Comparison of ENCODE assay signal across 1 cellular context in genomic region chr2:48312126-48312525, GRCh38.
TF ChIP-seq lines count a peak whose summit lies in the region.

No MANE protein-coding gene starts in this region.

TF ChIP-seq in HCT116, 20 proteins besides CTCF, POLR2A, EP300 and RAD21 (continued from another document):
- TF ChIP-seq, protein P1, sequence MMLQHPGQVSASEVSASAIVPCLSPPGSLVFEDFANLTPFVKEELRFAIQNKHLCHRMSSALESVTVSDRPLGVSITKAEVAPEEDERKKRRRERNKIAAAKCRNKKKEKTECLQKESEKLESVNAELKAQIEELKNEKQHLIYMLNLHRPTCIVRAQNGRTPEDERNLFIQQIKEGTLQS (IDR thresholded peaks at IDR 0.05) = no peak
- TF ChIP-seq POLR2AphosphoS5 (IDR thresholded peaks at IDR 0.05; ENCODE audit: low read depth, low read length) (no peak), MAX (IDR thresholded peaks at IDR 0.05) (no peak), EZH2phosphoT487 (IDR thresholded peaks at IDR 0.05; ENCODE audit: borderline replicate concordance) (no peak), REST (IDR thresholded peaks at IDR 0.05; ENCODE audit: low read depth) (no peak)
- TF ChIP-seq, protein P2, sequence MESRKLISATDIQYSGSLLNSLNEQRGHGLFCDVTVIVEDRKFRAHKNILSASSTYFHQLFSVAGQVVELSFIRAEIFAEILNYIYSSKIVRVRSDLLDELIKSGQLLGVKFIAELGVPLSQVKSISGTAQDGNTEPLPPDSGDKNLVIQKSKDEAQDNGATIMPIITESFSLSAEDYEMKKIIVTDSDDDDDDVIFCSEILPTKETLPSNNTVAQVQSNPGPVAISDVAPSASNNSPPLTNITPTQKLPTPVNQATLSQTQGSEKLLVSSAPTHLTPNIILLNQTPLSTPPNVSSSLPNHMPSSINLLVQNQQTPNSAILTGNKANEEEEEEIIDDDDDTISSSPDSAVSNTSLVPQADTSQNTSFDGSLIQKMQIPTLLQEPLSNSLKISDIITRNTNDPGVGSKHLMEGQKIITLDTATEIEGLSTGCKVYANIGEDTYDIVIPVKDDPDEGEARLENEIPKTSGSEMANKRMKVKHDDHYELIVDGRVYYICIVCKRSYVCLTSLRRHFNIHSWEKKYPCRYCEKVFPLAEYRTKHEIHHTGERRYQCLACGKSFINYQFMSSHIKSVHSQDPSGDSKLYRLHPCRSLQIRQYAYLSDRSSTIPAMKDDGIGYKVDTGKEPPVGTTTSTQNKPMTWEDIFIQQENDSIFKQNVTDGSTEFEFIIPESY (IDR thresholded peaks at IDR 0.05; ENCODE audit: extremely low read depth, insufficient replicate concordance, low read length) = no peak
